ENCODE assay signal across 9 cellular contexts in the genomic region with DNA sequence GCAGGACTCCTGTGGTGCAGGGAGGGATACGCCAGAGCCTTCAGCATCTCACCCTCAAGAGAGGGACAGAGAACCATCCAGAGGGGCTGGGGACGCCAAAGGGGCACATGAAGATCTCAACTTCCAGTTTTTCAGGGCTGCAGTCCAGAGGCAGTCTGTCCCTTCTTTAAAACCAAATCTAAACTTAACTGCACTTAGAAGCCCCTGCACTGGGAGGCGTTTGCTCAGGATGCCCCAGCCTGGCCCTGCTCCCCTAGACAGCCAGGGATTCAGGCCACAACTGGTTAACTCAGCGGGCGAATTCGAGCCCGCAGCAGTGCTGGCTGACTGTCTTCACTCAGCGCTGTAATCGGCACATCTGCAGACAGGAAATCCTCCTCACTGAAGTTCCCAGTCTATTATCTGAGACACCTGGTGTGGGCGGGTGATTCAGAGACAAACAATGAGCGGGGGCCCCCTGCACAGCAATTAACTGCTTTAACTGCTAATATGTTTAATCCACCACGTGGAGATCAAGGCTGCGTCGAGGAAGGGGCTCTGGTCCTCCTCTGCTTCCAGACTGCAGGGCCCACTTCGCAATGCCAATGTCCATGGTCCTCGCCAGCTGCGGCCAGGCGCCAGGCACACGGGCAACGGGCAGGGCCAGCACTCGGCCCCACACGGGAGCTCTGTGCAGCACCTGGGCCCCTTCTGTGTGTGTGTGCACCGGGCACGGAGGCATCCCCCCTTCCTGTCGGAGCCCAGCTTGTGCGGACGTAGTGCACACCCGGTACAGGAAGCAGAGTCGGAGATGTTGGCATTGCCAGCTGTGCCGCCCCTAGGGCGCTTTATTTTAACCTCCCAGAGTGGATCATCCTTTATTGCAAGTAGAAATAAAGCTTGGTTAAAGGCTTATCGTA. TPM values are rescaled to one million over a fixed set of nuclear protein-coding genes. Genes with fewer than 3 reads are reported as not detected.
A peak's percentile ranks its signal among the peaks of the same experiment; 100 is the strongest.
DNase-seq lines count a peak whose midpoint lies in the region; ATAC-seq and TF ChIP-seq lines count a peak whose summit lies in the region.
"Had no signal": no experiment of that assay in that cellular context is flagged by ENCODE, and none has a peak within 500 bp of the region (broad histone marks: within the 10 kb centered on the region; RNA-seq: fewer than 3 reads in every experiment).

No MANE protein-coding gene starts in this region.

- peak overlapping the region; percentile 95 for H3K27ac ChIP-seq in MM.1S (ENCODE audit: low read length)

- H3K79me2 ChIP-seq in MM.1S (ENCODE audit: low read length) = no peaks in the 10 kb centered on the region

- intact Hi-C loops in left colon (cut with DNase I, micrococcal nuclease) = no loop called here

- H3K27ac Mint-ChIP-seq in T-cell = peak overlapping the region; percentile 99 to 100

- peak overlapping the region; percentile 96 for H2AFZ ChIP-seq in MM.1S (ENCODE audit: low read length)

- H3K9me2 ChIP-seq in MM.1S (replicated peaks; ENCODE audit: insufficient read depth, low read length) = no peaks in the 10 kb centered on the region

- peaks cover 26% of the 10 kb centered on the region for H3K4me1 ChIP-seq in MM.1S (ENCODE audit: low read length)
- H3K4me1 ChIP-seq in adipocyte (ENCODE audit: control insufficient read depth, insufficient read depth, low read length) = peaks cover 14% of the 10 kb centered on the region
- H3K4me1 ChIP-seq: body of pancreas had no signal

- H3K36me3 Mint-ChIP-seq in T-cell = no peaks in the 10 kb centered on the region

- peak; percentile 65 for ATAC-seq in GM18498 (IDR thresholded peaks at IDR 0.05; ENCODE audit: unreplicated experiment)
- peak; percentile 81 to 85 (median 82) for ATAC-seq in T-cell (replicated peaks in 1 of 4)
- ATAC-seq in left colon = peak; percentile 42
- no peak for ATAC-seq in left lobe of liver
- ATAC-seq: body of pancreas had no signal

- H3K4me1 Mint-ChIP-seq in T-cell = peaks cover 77 to 90% (median 89%) of the 10 kb centered on the region in 3 donors

- no peaks in the 10 kb centered on the region for H3K9me3 ChIP-seq in MM.1S (replicated peaks; ENCODE audit: insufficient read depth, low read length)
- H3K9me3 ChIP-seq in adipocyte (ENCODE audit: control insufficient read depth, low read length) = no peaks in the 10 kb centered on the region
- H3K9me3 ChIP-seq: body of pancreas had no signal

- H3F3A ChIP-seq in MM.1S (ENCODE audit: insufficient read depth, low read length) = peaks cover 17% of the 10 kb centered on the region

- H3K4me3 ChIP-seq in MM.1S (ENCODE audit: low read length) (peak overlapping the region; percentile 62), adipocyte (ENCODE audit: low read length) (no peak overlapping the region)
- H3K4me3 ChIP-seq: body of pancreas had no signal

- H3K4me2 ChIP-seq in MM.1S (ENCODE audit: low read depth, low read length) = peak overlapping the region; percentile 99

- DNase-seq in MM.1S (peak; percentile 94), T-cell (peak; percentile 61 to 84 (median 76)), adipocyte (ENCODE audit: low read depth) (peak; percentile 68), left colon (no peak), left lobe of liver (ENCODE audit: low spot score) (no peak), UCSD-AML1 (lab: John Stamatoyannopoulos, UW; ENCODE audit: unreplicated experiment) (no peak)
- peak; percentile 69 to 83 (median 74) for DNase-seq in stimulated activated CD4-positive, alpha-beta T cell treated with anti-CD3 and anti-CD28 coated beads, TNF-alpha, amount 100 ng/mL, for 48 hours (ENCODE audit: low read depth in 3 of 3)

- peak overlapping the region; percentile 67 to 86 (median 80) for H3K4me3 Mint-ChIP-seq in T-cell

- H4K20me1 ChIP-seq in MM.1S (ENCODE audit: insufficient read depth, low read length) = no peaks in the 10 kb centered on the region

- H3K9ac ChIP-seq in MM.1S (ENCODE audit: low read length) (peak overlapping the region; percentile 67), adipocyte (ENCODE audit: low read length) (no peak overlapping the region)

- CTCF ChIA-PET in T-cell (lab: Charles Lee) = interaction anchor here in 1 of 2 donors (1.7 kb wide), 1 partner anchor 36 kb away, joined by 9 read pairs; no protein-coding TSS in a partner anchor

- H3K27me3 Mint-ChIP-seq in T-cell = no peaks in the 10 kb centered on the region

- no peak for TF ChIP-seq CTCF in MM.1S (IDR thresholded peaks at IDR 0.05; ENCODE audit: low read length)

- no peaks in the 10 kb centered on the region for H3K9me3 Mint-ChIP-seq in T-cell

- H3K36me3 ChIP-seq in MM.1S (replicated peaks; ENCODE audit: insufficient read depth, low read length) = no peaks in the 10 kb centered on the region
- H3K36me3 ChIP-seq in adipocyte (ENCODE audit: control insufficient read depth, insufficient read depth, low read length, severe bottlenecking) = peaks cover 4% of the 10 kb centered on the region

- POLR2A ChIA-PET in T-cell (lab: Charles Lee) = no interaction called here

- no peaks in the 10 kb centered on the region for H3K27me3 ChIP-seq in MM.1S (replicated peaks; ENCODE audit: insufficient read depth, low read length)
- no peaks in the 10 kb centered on the region for H3K27me3 ChIP-seq in adipocyte (replicated peaks; ENCODE audit: control insufficient read depth, insufficient read depth, low read length)
- H3K27me3 ChIP-seq: body of pancreas had no signal

RNA-seq across cellular contexts. Expression of a gene that starts 36.9 kb away (rescaled TPM):
- total RNA-seq in T-cell (10 to 100 TPM in 3 of 5 donors, 1 to 10 TPM in 2; 4.8 to 13.7 (median 12.9) TPM), left colon (1 to 10 TPM; 3.3 to 4.6 TPM), left lobe of liver (4.3 TPM)

RNA-seq across cellular contexts. Expression of a gene that starts 36.9 kb away (rescaled TPM):
- 10 to 100 TPM; 21.1 to 35.1 (median 28.5) TPM for total RNA-seq in T-cell
- total RNA-seq in left colon = 1 to 10 TPM; 8.2 to 9.0 TPM
- 9.4 TPM for total RNA-seq in left lobe of liver

RNA-seq across cellular contexts. Expression of a gene that starts 50.0 kb away (rescaled TPM):
- 10 to 100 TPM; 30.6 to 53.1 (median 50.5) TPM for total RNA-seq in T-cell
- total RNA-seq in left colon = 10 to 100 TPM; 58.2 to 71.3 TPM
- total RNA-seq in left lobe of liver = 145 TPM

RNA-seq across cellular contexts. Expression of a gene that starts 50.0 kb away (rescaled TPM):
- total RNA-seq in T-cell (10 to 100 TPM; 26.5 to 47.4 (median 28.7) TPM), left colon (10 to 100 TPM; 18.2 to 21.5 TPM), left lobe of liver (44.6 TPM)

Comparison
In these comparisons a context has a peak if more than half of its experiments do, and no peak if none do; other contexts are left out.
1. DNase-seq: peak in MM.1S (single experiment), T-cell (34 of 34), adipocyte (single experiment) and stimulated activated CD4-positive, alpha-beta T cell treated with anti-CD3 and anti-CD28 coated beads, TNF-alpha, amount 100 ng/mL, for 48 hours (3 of 3); none in left colon (0 of 2), left lobe of liver (single experiment) and UCSD-AML1 (single experiment).